ENCODE assay signal across 2 cellular contexts in genomic region chr17:81933178-81933699, GRCh38.
TF ChIP-seq lines count a peak whose summit lies in the region.

No MANE protein-coding gene starts in this region.

TF ChIP-seq in WTC11, 78 proteins besides CTCF, POLR2A, EP300 and RAD21:
- TF ChIP-seq, protein P1, sequence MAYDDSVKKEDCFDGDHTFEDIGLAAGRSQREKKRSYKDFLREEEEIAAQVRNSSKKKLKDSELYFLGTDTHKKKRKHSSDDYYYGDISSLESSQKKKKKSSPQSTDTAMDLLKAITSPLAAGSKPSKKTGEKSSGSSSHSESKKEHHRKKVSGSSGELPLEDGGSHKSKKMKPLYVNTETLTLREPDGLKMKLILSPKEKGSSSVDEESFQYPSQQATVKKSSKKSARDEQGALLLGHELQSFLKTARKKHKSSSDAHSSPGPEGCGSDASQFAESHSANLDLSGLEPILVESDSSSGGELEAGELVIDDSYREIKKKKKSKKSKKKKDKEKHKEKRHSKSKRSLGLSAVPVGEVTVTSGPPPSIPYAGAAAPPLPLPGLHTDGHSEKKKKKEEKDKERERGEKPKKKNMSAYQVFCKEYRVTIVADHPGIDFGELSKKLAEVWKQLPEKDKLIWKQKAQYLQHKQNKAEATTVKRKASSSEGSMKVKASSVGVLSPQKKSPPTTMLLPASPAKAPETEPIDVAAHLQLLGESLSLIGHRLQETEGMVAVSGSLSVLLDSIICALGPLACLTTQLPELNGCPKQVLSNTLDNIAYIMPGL (CRISPR knock-in tag; IDR thresholded peaks at IDR 0.05): peak; percentile 37; the same call in 1 of the 2 replicates
- TF ChIP-seq NR2C2 (CRISPR knock-in tag; IDR thresholded peaks at IDR 0.05): no peak
- no peak for TF ChIP-seq SMAD4 (CRISPR knock-in tag; IDR thresholded peaks at IDR 0.05)
- no peak for TF ChIP-seq TP53 (CRISPR knock-in tag; IDR thresholded peaks at IDR 0.05)
- TF ChIP-seq ELF4 (CRISPR knock-in tag; IDR thresholded peaks at IDR 0.05; ENCODE audit: low read depth): no peak

TF ChIP-seq in H1, 55 proteins besides CTCF, POLR2A, EP300 and RAD21:
- TF ChIP-seq POLR2AphosphoS5 (IDR thresholded peaks at IDR 0.05; ENCODE audit: low read depth, low read length): 0 out of 2 replicates have a peak, but pooled peaks have one; percentile 41
- no peak for TF ChIP-seq ASH2L (IDR thresholded peaks at IDR 0.05; ENCODE audit: low read length)
